In the genomic region with DNA sequence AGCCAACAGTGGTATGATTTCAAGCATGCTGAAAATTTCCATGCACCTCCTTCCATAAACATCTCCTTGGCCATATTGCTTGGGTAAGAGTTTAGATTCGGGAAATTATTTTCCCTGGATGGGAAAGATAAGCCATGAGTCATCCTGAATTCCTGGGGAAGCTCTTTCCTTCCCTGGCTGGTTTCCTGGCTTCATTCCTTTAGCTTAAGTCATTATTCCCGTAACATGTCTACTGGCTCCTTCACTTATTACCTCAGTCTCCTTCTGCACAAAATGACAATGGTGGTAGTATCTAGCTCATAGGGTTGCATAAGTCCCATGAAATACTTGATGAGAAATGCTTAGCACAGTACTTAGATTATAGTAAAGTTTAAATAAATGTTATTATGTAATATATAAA, we compare ENCODE assay signal across 12 cellular contexts. TPM values are rescaled to one million over a fixed set of nuclear protein-coding genes. Genes with fewer than 3 reads are reported as not detected.
DNase-seq lines count a peak whose midpoint lies in the region; ATAC-seq and TF ChIP-seq lines count a peak whose summit lies in the region.
"Had no signal": no experiment of that assay in that cellular context is flagged by ENCODE, and none has a peak within 500 bp of the region (broad histone marks: within the 10 kb centered on the region; RNA-seq: fewer than 3 reads in every experiment).

No MANE protein-coding gene starts in this region.

- no peak overlapping the region for H3K4me3 Mint-ChIP-seq in naive thymus-derived CD8-positive, alpha-beta T cell
- H3K4me3 Mint-ChIP-seq in activated CD8-positive, alpha-beta T cell treated with anti-CD3 and anti-CD28 coated beads for 36 hours = no peak overlapping the region
- H3K4me3 Mint-ChIP-seq: dendritic cell treated with granulocyte-macrophage colony-stimulating factor and Interleukin-4, amounts not matched to agents 40 ng/mL and 50 ng/mL, for 4 days; T-helper 1 cell treated with Interleukin-12 subunit alpha and Interleukin-12 subunit beta and Interleukin-4 antibody, amounts not matched to agents 30 μg/mL and 1 μg/mL, for 36 hours had no signal

- intact Hi-C loops in activated CD8-positive, alpha-beta T cell treated with anti-CD3 and anti-CD28 coated beads for 36 hours (cut with micrococcal nuclease) = no loop called here

- H3K4me1 Mint-ChIP-seq in naive thymus-derived CD8-positive, alpha-beta T cell = no peaks in the 10 kb centered on the region
- H3K4me1 Mint-ChIP-seq in activated CD8-positive, alpha-beta T cell treated with anti-CD3 and anti-CD28 coated beads for 36 hours (ENCODE audit: low read depth) = no peaks in the 10 kb centered on the region

- peaks cover under 1 to 27% (median 7%) of the 10 kb centered on the region in 9 donors for H3K9me3 Mint-ChIP-seq in naive thymus-derived CD8-positive, alpha-beta T cell
- H3K9me3 Mint-ChIP-seq in activated CD8-positive, alpha-beta T cell treated with anti-CD3 and anti-CD28 coated beads for 36 hours = peaks cover 11% of the 10 kb centered on the region
- H3K9me3 Mint-ChIP-seq: T-helper 1 cell treated with Interleukin-12 subunit alpha and Interleukin-12 subunit beta and Interleukin-4 antibody, amounts not matched to agents 30 μg/mL and 1 μg/mL, for 36 hours had no signal

- ATAC-seq in naive thymus-derived CD8-positive, alpha-beta T cell = no peak
- ATAC-seq in activated CD8-positive, alpha-beta T cell treated with anti-CD3 and anti-CD28 coated beads for 36 hours = no peak

- no peak overlapping the region for H3K27ac Mint-ChIP-seq in naive thymus-derived CD8-positive, alpha-beta T cell
- H3K27ac Mint-ChIP-seq in activated CD8-positive, alpha-beta T cell treated with anti-CD3 and anti-CD28 coated beads for 36 hours = no peak overlapping the region
- H3K27ac Mint-ChIP-seq: dendritic cell treated with granulocyte-macrophage colony-stimulating factor and Interleukin-4, amounts not matched to agents 40 ng/mL and 50 ng/mL, for 4 days; T-helper 1 cell treated with Interleukin-12 subunit alpha and Interleukin-12 subunit beta and Interleukin-4 antibody, amounts not matched to agents 30 μg/mL and 1 μg/mL, for 36 hours had no signal

- H3K27me3 Mint-ChIP-seq in naive thymus-derived CD8-positive, alpha-beta T cell = no peaks in the 10 kb centered on the region
- H3K27me3 Mint-ChIP-seq in activated CD8-positive, alpha-beta T cell treated with anti-CD3 and anti-CD28 coated beads for 36 hours = no peaks in the 10 kb centered on the region
- H3K27me3 Mint-ChIP-seq: dendritic cell treated with granulocyte-macrophage colony-stimulating factor and Interleukin-4, amounts not matched to agents 40 ng/mL and 50 ng/mL, for 4 days had no signal

- H3K36me3 Mint-ChIP-seq in naive thymus-derived CD8-positive, alpha-beta T cell = no peaks in the 10 kb centered on the region
- H3K36me3 Mint-ChIP-seq in activated CD8-positive, alpha-beta T cell treated with anti-CD3 and anti-CD28 coated beads for 36 hours (ENCODE audit: low read depth) = no peaks in the 10 kb centered on the region

- CTCF ChIA-PET in activated CD8-positive, alpha-beta T cell treated with anti-CD3 and anti-CD28 coated beads for 36 hours (lab: Charles Lee) = no interaction called here

- POLR2A ChIA-PET in naive thymus-derived CD8-positive, alpha-beta T cell (lab: Charles Lee) = no interaction called here
- POLR2A ChIA-PET in activated CD8-positive, alpha-beta T cell treated with anti-CD3 and anti-CD28 coated beads for 36 hours (lab: Charles Lee) = no interaction called here

- DNase-seq in GM04504 (ENCODE audit: low read depth) = peak; percentile 90
- peak; percentile 95 for DNase-seq in RPMI7951 (ENCODE audit: low read depth)
- peak; percentile 98 for DNase-seq in fibroblast of peridontal ligament (ENCODE audit: extremely low read depth)
- DNase-seq in retinal pigment epithelial cell (ENCODE audit: low read depth) = peak; percentile 89
- DNase-seq in naive thymus-derived CD8-positive, alpha-beta T cell = no peak
- no peak for DNase-seq in stimulated activated CD4-positive, alpha-beta T cell treated with anti-CD3 and anti-CD28 coated beads, Interleukin-4, amount 100 ng/mL, for 4 hours
- no peak for DNase-seq in activated CD8-positive, alpha-beta T cell treated with anti-CD3 and anti-CD28 coated beads for 36 hours
- no peak for DNase-seq in DMS153 (lab: John Stamatoyannopoulos, UW)
- DNase-seq: activated CD8-positive, alpha-beta memory T cell treated with anti-CD3 and anti-CD28 coated beads, Interleukin-2, amount 50 U/mL, for 48 hours; NCI-H2081 treated with DMSO at 0.1 percent for 48 hours had no signal

- TF ChIP-seq CTCF in retinal pigment epithelial cell (conservative IDR thresholded peaks at IDR 0.05; ENCODE audit: low read depth, low read length) = no peak
- TF ChIP-seq CTCF in activated CD8-positive, alpha-beta T cell treated with anti-CD3 and anti-CD28 coated beads for 36 hours (IDR thresholded peaks at IDR 0.05) = no peak

- no peak overlapping the region for H3K4me3 ChIP-seq in retinal pigment epithelial cell (ENCODE audit: low read length)

RNA-seq across cellular contexts. Expression of gene TINAG, which starts 27.6 kb away (rescaled TPM):
- total RNA-seq in RPMI7951 (2014; rRNA removed; shearing (Covaris generic)) = not detected in 2 replicates
- not detected for total RNA-seq in naive thymus-derived CD8-positive, alpha-beta T cell
- not detected for polyA plus RNA-seq in naive thymus-derived CD8-positive, alpha-beta T cell
- not detected for total RNA-seq in activated CD8-positive, alpha-beta T cell treated with anti-CD3 and anti-CD28 coated beads for 36 hours

Comparison
In these comparisons a context has a peak if more than half of its experiments do, and no peak if none do; other contexts are left out.
1. DNase-seq: peak in GM04504 (single experiment), RPMI7951 (single experiment), fibroblast of peridontal ligament (single experiment) and retinal pigment epithelial cell (single experiment); none in naive thymus-derived CD8-positive, alpha-beta T cell (0 of 10), stimulated activated CD4-positive, alpha-beta T cell treated with anti-CD3 and anti-CD28 coated beads, Interleukin-4, amount 100 ng/mL, for 4 hours (0 of 2), activated CD8-positive, alpha-beta T cell treated with anti-CD3 and anti-CD28 coated beads for 36 hours (single experiment) and DMS153 (single experiment).